8 cellular contexts compared by ENCODE assay signal in the genomic region with DNA sequence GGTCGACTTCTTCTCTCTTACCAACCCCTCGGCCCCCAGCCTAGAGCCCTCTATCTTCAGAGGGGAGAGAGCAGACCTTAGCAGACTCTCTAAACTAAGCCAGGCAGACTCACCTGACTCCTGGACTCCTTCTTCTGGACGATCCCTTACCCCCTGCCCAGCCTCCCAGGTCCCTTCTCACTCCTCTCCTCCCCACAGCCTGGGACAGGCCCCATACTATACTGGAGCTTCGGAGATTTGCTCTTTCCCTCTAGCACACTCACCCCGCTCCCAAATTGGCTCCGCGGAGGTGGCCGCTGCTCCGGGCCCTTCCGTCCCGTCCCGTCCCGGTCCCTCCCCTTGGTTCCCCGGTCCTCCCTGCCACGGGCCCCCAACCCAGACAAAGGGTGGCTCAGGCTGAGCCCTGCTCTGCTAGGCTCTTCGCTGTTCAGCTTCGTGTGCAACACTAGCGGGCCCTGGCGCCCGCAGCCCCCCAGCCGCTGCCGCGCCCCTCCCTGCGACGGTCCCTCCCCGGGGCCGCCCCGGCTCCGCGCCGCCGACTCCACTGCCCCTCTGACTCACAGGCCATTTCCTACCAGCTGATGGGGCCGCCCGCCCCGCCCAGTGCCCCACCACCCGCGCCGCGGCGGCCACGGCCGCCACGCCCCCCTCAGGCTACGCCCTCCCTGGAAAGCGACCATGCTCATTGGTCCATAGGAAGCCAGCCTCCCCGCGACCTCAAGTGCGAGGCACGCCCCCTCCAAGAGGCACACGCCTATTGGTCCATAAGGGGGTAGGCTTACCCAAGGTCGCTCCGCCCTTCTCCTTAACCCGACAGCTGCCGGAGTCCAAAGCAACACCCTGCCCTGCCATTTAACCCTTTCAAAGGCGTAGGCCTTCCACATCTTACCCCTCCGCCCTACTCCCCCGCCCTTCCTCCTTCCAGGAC. TPM values are rescaled to one million over a fixed set of nuclear protein-coding genes. Genes with fewer than 3 reads are reported as not detected.
DNase-seq lines count a peak whose midpoint lies in the region; ATAC-seq, FAIRE-seq and TF ChIP-seq lines count a peak whose summit lies in the region.

No MANE protein-coding gene starts in this region.

- no peaks in the 10 kb centered on the region for H3K36me3 Mint-ChIP-seq in IgD-negative memory B cell

- peak; percentile 76 for ATAC-seq in GM21576 (IDR thresholded peaks at IDR 0.05; ENCODE audit: unreplicated experiment)

- peak overlapping the region; percentile 54 to 81 (median 57) for H3K27ac Mint-ChIP-seq in IgD-negative memory B cell

- peak; percentile 64 for TF ChIP-seq POLR2A in erythroblast (IDR thresholded peaks at IDR 0.05; ENCODE audit: low read length)

- no peaks in the 10 kb centered on the region for H3K27me3 Mint-ChIP-seq in IgD-negative memory B cell

- no peak for TF ChIP-seq CTCF in D721Med (IDR thresholded peaks at IDR 0.05; ENCODE audit: insufficient read depth, missing control alignments)

- H3K9me3 Mint-ChIP-seq in IgD-negative memory B cell = no peaks in the 10 kb centered on the region

- no peak for FAIRE-seq in D721Med (lab: Jason Lieb, UNC)

- peak; percentile 98 for DNase-seq in D721Med (ENCODE audit: insufficient read length, low spot score)
- peak; percentile 98 for DNase-seq in OCI-M1 (lab: John Stamatoyannopoulos, UW)
- DNase-seq in activated T-cell treated with anti-CD3 and anti-CD28 coated beads, Interleukin-2, amount 50 U/mL, for 1 hour = peak; percentile 96
- DNase-seq in erythroblast (lab: John Stamatoyannopoulos, UW) = peak; percentile 99 to 100
- DNase-seq in mucosa of gallbladder (ENCODE audit: low spot score) = peak; percentile 97
- peak; percentile 93 for DNase-seq in stimulated activated CD8-positive, alpha-beta memory T cell treated with anti-CD3 and anti-CD28 coated beads, Interleukin-4, amount 100 ng/mL, for 24 hours (ENCODE audit: low read depth)

- H3K4me1 Mint-ChIP-seq in IgD-negative memory B cell = peaks cover 30 to 37% (median 35%) of the 10 kb centered on the region in 3 donors

- peak overlapping the region; percentile 74 to 94 (median 80) for H3K4me3 Mint-ChIP-seq in IgD-negative memory B cell

RNA-seq across cellular contexts. Expression of gene ATOSB, which starts 4.4 kb away (rescaled TPM):
- polyA plus RNA-seq in IgD-negative memory B cell = 3.5 TPM
- total RNA-seq in mucosa of gallbladder = 18.3 TPM

RNA-seq across cellular contexts. Expression of gene STOML2, which starts 8.3 kb away (rescaled TPM):
- 89.9 TPM for polyA plus RNA-seq in IgD-negative memory B cell
- 94.9 TPM for total RNA-seq in mucosa of gallbladder

RNA-seq across cellular contexts. Expression of gene PIGO, which starts 14.9 kb away (rescaled TPM):
- polyA plus RNA-seq in IgD-negative memory B cell = 23.9 TPM
- total RNA-seq in mucosa of gallbladder = 35.9 TPM

RNA-seq across cellular contexts. Expression of gene FANCG, which starts 31.5 kb away (rescaled TPM):
- 15.9 TPM for polyA plus RNA-seq in IgD-negative memory B cell
- total RNA-seq in mucosa of gallbladder = 17.4 TPM

RNA-seq across cellular contexts. Expression of gene VCP, which starts 38.8 kb away (rescaled TPM):
- polyA plus RNA-seq in IgD-negative memory B cell = 200 TPM
- 243 TPM for total RNA-seq in mucosa of gallbladder

Comparison
In these comparisons a context has a peak if more than half of its experiments do, and no peak if none do; other contexts are left out.
1. Peak in every context shown above with its lines: DNase-seq and ATAC-seq.